Comparison of ENCODE assay signal across 8 cellular contexts in genomic region chr13:94192576-94192975, GRCh38.
DNase-seq lines count a peak whose midpoint lies in the region; ATAC-seq, FAIRE-seq and TF ChIP-seq lines count a peak whose summit lies in the region.

No MANE protein-coding gene starts in this region.

- FAIRE-seq in bronchial epithelial cell (lab: Jason Lieb, UNC), result no peak

- H3K4me3 ChIP-seq in bronchial epithelial cell (ENCODE audit: low read depth, low read length), result no peak overlapping the region
- no peak overlapping the region for H3K4me3 ChIP-seq in parathyroid adenoma (ENCODE audit: low read depth, low read length)

- no peak overlapping the region for H3K9ac ChIP-seq in parathyroid adenoma

- H3K79me2 ChIP-seq in parathyroid adenoma, result no peaks in the 10 kb centered on the region

- H3K27me3 ChIP-seq in bronchial epithelial cell (ENCODE audit: control insufficient read depth, insufficient read depth, low read length), result no peaks in the 10 kb centered on the region
- no peaks in the 10 kb centered on the region for H3K27me3 ChIP-seq in parathyroid adenoma (ENCODE audit: control insufficient read depth, insufficient read depth, low read length)

- H3K27ac ChIP-seq in parathyroid adenoma, result no peak overlapping the region

- no peak for ATAC-seq in HG02763 (IDR thresholded peaks at IDR 0.05; ENCODE audit: unreplicated experiment)

- no peak overlapping the region for H2AFZ ChIP-seq in parathyroid adenoma

- TF ChIP-seq CTCF in bronchial epithelial cell (IDR thresholded peaks at IDR 0.05; ENCODE audit: insufficient read depth, low read length, severe bottlenecking) (peak; percentile 31), parathyroid adenoma (IDR thresholded peaks at IDR 0.05) (peak; percentile 25)

- H3K9me3 ChIP-seq in parathyroid adenoma (ENCODE audit: control insufficient read depth, low read length), result no peaks in the 10 kb centered on the region

- H3K4me1 ChIP-seq in parathyroid adenoma, result peaks cover 7% of the 10 kb centered on the region

- H3K36me3 ChIP-seq in bronchial epithelial cell (ENCODE audit: control insufficient read depth, insufficient read depth, low read length) (no peaks in the 10 kb centered on the region), parathyroid adenoma (ENCODE audit: control insufficient read depth, insufficient read depth, low read length) (no peaks in the 10 kb centered on the region)

- no peak overlapping the region for H3K4me2 ChIP-seq in parathyroid adenoma (ENCODE audit: low read length)

- peak; percentile 8 for DNase-seq in stimulated activated CD4-positive, alpha-beta T cell treated with anti-CD3 and anti-CD28 coated beads, Interleukin-4, amount 100 ng/mL, for 1 hour
- no peak for DNase-seq in stimulated activated CD4-positive, alpha-beta T cell treated with anti-CD3 and anti-CD28 coated beads, Interleukin-1b, Interleukin-23, amount 100 ng/mL, for 48 hours
- peak; percentile 11 for DNase-seq in NCI-H1092 (lab: John Stamatoyannopoulos, UW)
- DNase-seq in bronchial epithelial cell (ENCODE audit: low read depth), result peak; percentile 3
- DNase-seq in GOT3 (lab: John Stamatoyannopoulos, UW), result no peak
- no peak for DNase-seq in hippocampal formation (lab: John Stamatoyannopoulos, UW)

Comparison
In these comparisons a context has a peak if more than half of its experiments do, and no peak if none do; other contexts are left out.
1. DNase-seq: peak in stimulated activated CD4-positive, alpha-beta T cell treated with anti-CD3 and anti-CD28 coated beads, Interleukin-4, amount 100 ng/mL, for 1 hour (single experiment), NCI-H1092 (single experiment) and bronchial epithelial cell (single experiment); none in stimulated activated CD4-positive, alpha-beta T cell treated with anti-CD3 and anti-CD28 coated beads, Interleukin-1b, Interleukin-23, amount 100 ng/mL, for 48 hours (single experiment), GOT3 (single experiment) and hippocampal formation (0 of 2).